In genomic region chr3:129058441-129059194, GRCh38 we compare ENCODE assay signal across 1 cellular context.
TF ChIP-seq lines count a peak whose summit lies in the region.

No MANE protein-coding gene starts in this region.

TF ChIP-seq in WTC11, 78 proteins besides CTCF, POLR2A, EP300 and RAD21 (continued from another document):
- TF ChIP-seq TEAD1 (CRISPR knock-in tag; IDR thresholded peaks at IDR 0.05), result no peak
- no peak for TF ChIP-seq PRRX2 (CRISPR knock-in tag; IDR thresholded peaks at IDR 0.05)
- TF ChIP-seq FOXP1 (CRISPR knock-in tag; IDR thresholded peaks at IDR 0.05; ENCODE audit: borderline replicate concordance), result no peak
- no peak for TF ChIP-seq NR1H2 (CRISPR knock-in tag; IDR thresholded peaks at IDR 0.05)
